Comparison of ENCODE assay signal across 8 cellular contexts in the genomic region with DNA sequence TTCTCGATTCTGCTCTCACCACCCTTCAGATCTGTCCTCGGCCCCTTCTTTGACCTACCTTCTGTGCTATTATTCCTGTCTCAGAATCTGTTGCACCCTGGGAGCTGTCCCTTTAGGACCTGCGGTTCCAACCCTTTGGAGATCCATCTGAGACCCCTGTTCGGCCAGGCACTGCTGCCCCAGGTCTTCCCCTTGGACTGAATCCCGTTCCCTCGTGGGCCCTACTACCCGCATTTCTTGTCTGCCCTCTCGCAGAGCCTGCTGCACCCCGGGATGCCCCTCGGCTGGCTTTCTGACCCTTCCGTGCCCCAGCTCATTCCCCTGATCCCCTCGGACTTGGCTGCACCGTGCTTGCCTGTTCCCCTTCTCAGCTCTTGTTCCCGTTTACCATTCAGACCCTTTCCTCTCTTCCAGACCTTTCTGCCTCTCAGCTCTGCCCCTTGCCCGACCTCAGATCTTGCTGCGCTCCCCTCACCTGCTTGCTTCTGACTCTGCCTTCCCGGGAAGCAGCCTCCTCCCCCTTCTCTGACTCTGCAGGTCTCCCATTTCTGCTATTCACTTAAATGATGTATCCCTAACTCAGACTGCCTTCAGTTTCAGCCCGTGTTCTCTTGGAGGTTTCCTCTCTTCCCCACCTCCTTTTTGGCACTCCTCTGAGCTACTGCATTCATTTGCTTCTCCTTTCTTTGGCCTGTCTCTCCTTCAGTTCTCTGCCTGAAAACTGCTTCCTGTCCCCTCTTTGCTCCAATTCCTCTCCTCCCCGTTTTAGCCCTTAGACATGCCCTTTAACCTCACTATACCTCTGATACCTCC. TPM values are rescaled to one million over a fixed set of nuclear protein-coding genes. Genes with fewer than 3 reads are reported as not detected.
A peak's percentile ranks its signal among the peaks of the same experiment; 100 is the strongest.
DNase-seq lines count a peak whose midpoint lies in the region; ATAC-seq, FAIRE-seq and TF ChIP-seq lines count a peak whose summit lies in the region.

No MANE protein-coding gene starts in this region.

- no peak for TF ChIP-seq CTCF in LNCaP clone FGC (IDR thresholded peaks at IDR 0.05; ENCODE audit: control insufficient read depth, extremely low read depth, insufficient read depth)
- TF ChIP-seq CTCF in bronchial epithelial cell (IDR thresholded peaks at IDR 0.05; ENCODE audit: insufficient read depth, low read length, severe bottlenecking), result no peak

- H3K9me3 ChIP-seq in mononuclear cell (ENCODE audit: low read depth, low read length), result no peaks in the 10 kb centered on the region

- no peak for FAIRE-seq in bronchial epithelial cell (lab: Jason Lieb, UNC)

- H3K4me1 ChIP-seq in mononuclear cell (ENCODE audit: insufficient read depth, low read length), result peaks cover 41% of the 10 kb centered on the region

- H3K27me3 ChIP-seq in bronchial epithelial cell (ENCODE audit: control insufficient read depth, insufficient read depth, low read length), result no peaks in the 10 kb centered on the region
- H3K27me3 ChIP-seq in mononuclear cell (ENCODE audit: insufficient read depth, low read length), result no peaks in the 10 kb centered on the region

- DNase-seq in DMS153 treated with DMSO at 0.1 percent for 48 hours (lab: John Stamatoyannopoulos, UW; ENCODE audit: unreplicated experiment), result peak; percentile 42
- no peak for DNase-seq in DMS153 (lab: John Stamatoyannopoulos, UW)
- DNase-seq in LNCaP clone FGC (ENCODE audit: low read depth), result no peak
- DNase-seq in bronchial epithelial cell (ENCODE audit: low read depth), result no peak
- no peak for DNase-seq in NK-92 treated with Interleukin-12 subunit alpha and Interleukin-12 subunit beta, amount 100 ng/mL, for 24 hours (lab: John Stamatoyannopoulos, UW)
- no peak for DNase-seq in NCI-H1092 (lab: John Stamatoyannopoulos, UW)

- H3K36me3 ChIP-seq in bronchial epithelial cell (ENCODE audit: control insufficient read depth, insufficient read depth, low read length), result peaks cover 2% of the 10 kb centered on the region

- ATAC-seq in HG02571 (IDR thresholded peaks at IDR 0.05; ENCODE audit: unreplicated experiment), result no peak

- H3K4me3 ChIP-seq in LNCaP clone FGC (ENCODE audit: low read depth, low read length) (peak overlapping the region; percentile 55), bronchial epithelial cell (ENCODE audit: low read depth, low read length) (peak overlapping the region; percentile 93), mononuclear cell (ENCODE audit: low read length) (peak overlapping the region; percentile 47)

RNA-seq across cellular contexts. Expression of a gene that starts 1.1 kb away (rescaled TPM):
- 24.0 and 37.1 TPM in 2 replicates for total RNA-seq in bronchial epithelial cell
- total RNA-seq in mononuclear cell, result 9.9 TPM

RNA-seq across cellular contexts. Expression of a gene that starts 11.3 kb away (rescaled TPM):
- total RNA-seq in bronchial epithelial cell, result 120 and 206 TPM in 2 replicates
- 53.1 TPM for total RNA-seq in mononuclear cell
